Comparison of ENCODE assay signal across 8 cellular contexts in the genomic region with DNA sequence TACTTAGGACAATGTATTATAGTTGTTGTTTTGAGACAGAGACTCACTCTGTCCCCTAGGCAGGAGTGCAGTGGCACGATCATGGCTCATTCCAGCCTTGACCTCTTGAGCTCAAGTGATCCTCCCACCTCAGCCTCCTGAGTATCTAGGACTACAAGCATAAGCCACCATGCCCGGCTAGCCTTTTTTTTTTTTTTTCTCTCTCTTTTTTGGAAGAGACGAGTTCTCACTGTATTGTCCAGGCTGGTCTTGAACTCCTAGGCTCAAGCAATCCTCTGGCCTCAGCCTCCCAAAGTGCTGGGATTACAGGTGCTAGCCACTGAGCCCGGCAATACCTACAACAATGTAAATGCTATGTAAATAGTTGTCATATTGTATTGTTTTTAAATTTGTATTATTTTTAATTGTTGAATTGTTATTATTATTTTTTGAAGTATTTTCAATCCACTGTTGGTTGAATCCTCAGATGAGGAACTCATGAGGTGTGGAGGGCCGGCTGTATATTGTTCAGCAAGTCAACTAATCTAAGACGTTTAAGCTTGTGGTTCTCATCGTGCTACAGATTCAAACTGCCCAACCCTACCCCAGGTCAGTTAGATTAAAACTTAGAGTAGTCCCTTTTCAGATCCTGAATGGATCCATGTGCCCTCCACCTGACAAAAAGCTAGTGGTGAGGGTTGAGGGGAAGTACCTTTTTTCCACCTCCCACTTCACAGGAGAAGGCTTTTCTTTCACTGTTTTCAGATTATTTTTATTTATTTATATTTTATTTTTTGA.
"Had no signal": no experiment of that assay in that cellular context is flagged by ENCODE, and none has a peak within 500 bp of the region (broad histone marks: within the 10 kb centered on the region; RNA-seq: fewer than 3 reads in every experiment).

No MANE protein-coding gene starts in this region.

- FAIRE-seq: G401.6, GM12878, GM12891, GM12892, GM18507, GM19239 had no signal

- DNase-seq: GDM1, GF-D8 had no signal

- H3K4me3 ChIP-seq: GM12878 had no signal

- ATAC-seq: GM12878 had no signal
